Comparison of ENCODE assay signal across 8 cellular contexts in the genomic region with DNA sequence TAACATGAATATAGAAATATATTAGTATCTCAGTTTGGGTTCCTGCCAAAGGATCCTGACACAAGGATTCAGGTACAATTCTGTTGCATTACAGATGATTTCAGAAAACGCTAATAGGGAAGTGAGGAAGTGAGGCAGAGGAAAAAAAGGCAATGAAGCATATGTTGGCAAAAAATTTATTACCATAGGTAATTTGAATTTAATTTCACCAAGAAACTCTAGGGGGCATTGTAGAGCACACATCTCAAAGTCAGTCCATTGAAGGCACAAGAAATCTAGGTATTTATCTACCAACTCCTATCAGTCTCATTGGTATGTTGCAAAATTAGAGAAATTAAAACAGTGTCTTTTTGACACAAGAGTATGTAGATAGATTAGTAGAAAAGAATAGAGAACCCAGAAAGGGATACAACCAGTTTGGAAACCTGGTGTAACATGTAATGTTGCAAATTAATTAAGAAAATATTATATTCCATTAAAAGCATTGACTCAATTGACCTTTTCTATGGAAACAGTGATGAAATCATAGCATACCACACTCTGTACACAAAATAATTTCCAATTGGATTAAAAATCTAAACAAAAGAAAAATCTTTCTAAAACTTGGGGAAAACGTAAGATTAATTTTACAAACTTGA.
DNase-seq lines count a peak whose midpoint lies in the region; ATAC-seq and TF ChIP-seq lines count a peak whose summit lies in the region.

No MANE protein-coding gene starts in this region.

- no peaks in the 10 kb centered on the region for H3K4me1 ChIP-seq in heart right ventricle
- no peaks in the 10 kb centered on the region for H3K4me1 ChIP-seq in right cardiac atrium (ENCODE audit: control insufficient read depth, insufficient read depth, low read length)
- no peaks in the 10 kb centered on the region for H3K4me1 ChIP-seq in endodermal cell (ENCODE audit: control insufficient read depth, insufficient read depth, low read length)
- H3K4me1 ChIP-seq in upper lobe of right lung = no peaks in the 10 kb centered on the region

- no peak for ATAC-seq in heart right ventricle
- no peak for ATAC-seq in right cardiac atrium
- ATAC-seq in upper lobe of right lung = no peak
- no peak for ATAC-seq in HG03571 (IDR thresholded peaks at IDR 0.05; ENCODE audit: unreplicated experiment)

- H3K27me3 Mint-ChIP-seq in endodermal cell (ENCODE audit: insufficient read depth) = no peaks in the 10 kb centered on the region

- H3K27me3 ChIP-seq in heart right ventricle = no peaks in the 10 kb centered on the region
- no peaks in the 10 kb centered on the region for H3K27me3 ChIP-seq in right cardiac atrium (ENCODE audit: control insufficient read depth, insufficient read depth)
- H3K27me3 ChIP-seq in endodermal cell (ENCODE audit: control insufficient read depth, insufficient read depth, low read length, poor library complexity, severe bottlenecking) = no peaks in the 10 kb centered on the region
- H3K27me3 ChIP-seq in upper lobe of right lung = no peaks in the 10 kb centered on the region

- no peak overlapping the region for H3K4me3 Mint-ChIP-seq in endodermal cell

- H3K36me3 Mint-ChIP-seq in endodermal cell (ENCODE audit: low read depth) = no peaks in the 10 kb centered on the region

- DNase-seq in heart right ventricle = no peak
- DNase-seq in right cardiac atrium = no peak
- DNase-seq in NCI-H526 treated with DMSO at 0.1 percent for 48 hours (lab: John Stamatoyannopoulos, UW) = peak; percentile 5
- DNase-seq in endodermal cell = no peak
- no peak for DNase-seq in upper lobe of right lung
- no peak for DNase-seq in NCI-H345 treated with DMSO at 0.1 percent for 48 hours (lab: John Stamatoyannopoulos, UW; ENCODE audit: unreplicated experiment)
- DNase-seq in NCI-H2107 treated with DMSO at 0.1 percent for 48 hours (lab: John Stamatoyannopoulos, UW; ENCODE audit: unreplicated experiment) = no peak

- H3K4me3 ChIP-seq in heart right ventricle (no peak overlapping the region), right cardiac atrium (ENCODE audit: low read length) (no peak overlapping the region), endodermal cell (ENCODE audit: low read length) (no peak overlapping the region), upper lobe of right lung (no peak overlapping the region)

- H3K27ac ChIP-seq in heart right ventricle (no peak overlapping the region), right cardiac atrium (ENCODE audit: low read length) (no peak overlapping the region), endodermal cell (ENCODE audit: low read depth, low read length) (no peak overlapping the region), upper lobe of right lung (no peak overlapping the region)

- H3K9me3 ChIP-seq in heart right ventricle = peaks cover 0 to 4% (median 0%) of the 10 kb centered on the region in 11 donors
- H3K9me3 ChIP-seq in right cardiac atrium (ENCODE audit: control insufficient read depth, low read length) = no peaks in the 10 kb centered on the region
- peaks cover 7% of the 10 kb centered on the region for H3K9me3 ChIP-seq in endodermal cell (ENCODE audit: control insufficient read depth, low read length)
- no peaks in the 10 kb centered on the region for H3K9me3 ChIP-seq in upper lobe of right lung

- H3K9ac ChIP-seq in endodermal cell (ENCODE audit: extremely low read depth, low read length, poor library complexity, severe bottlenecking) = no peak overlapping the region

- TF ChIP-seq CTCF in heart right ventricle (IDR thresholded peaks at IDR 0.05) (peak in 7 of 9 donors; percentile 21 to 50 (median 37)), endodermal cell (conservative IDR thresholded peaks at IDR 0.05) (peak; percentile 80), upper lobe of right lung (IDR thresholded peaks at IDR 0.05) (peak; percentile 35)

- H3K36me3 ChIP-seq in heart right ventricle = no peaks in the 10 kb centered on the region
- no peaks in the 10 kb centered on the region for H3K36me3 ChIP-seq in endodermal cell (ENCODE audit: control insufficient read depth, insufficient read depth, low read length)
- no peaks in the 10 kb centered on the region for H3K36me3 ChIP-seq in upper lobe of right lung

- peaks cover 16% of the 10 kb centered on the region for H3K4me1 Mint-ChIP-seq in endodermal cell

- 53 to 58% methylated on average over 2 of the region's 2 CpGs for WGBS in heart right ventricle, 2 donors
- 61% methylated on average over 2 of the region's 2 CpGs for WGBS in right cardiac atrium
- WGBS in endodermal cell (ENCODE audit: insufficient coverage in 1 of 2, insufficient read length in 1 of 2), 2 experiments = 74% methylated on average over 2 of the region's 2 CpGs; no CpG with 5 or more reads in 1 of the 2 experiments

- intact Hi-C loops in heart right ventricle (cut with DNase I) (no loop called here), right cardiac atrium (cut with DNase I) (no loop called here), upper lobe of right lung (cut with DNase I) (no loop called here)

- H3K9me3 Mint-ChIP-seq in endodermal cell = peaks cover 6% of the 10 kb centered on the region

- no peak overlapping the region for H3K27ac Mint-ChIP-seq in endodermal cell
